1 cellular context compared by ENCODE assay signal in the genomic region with DNA sequence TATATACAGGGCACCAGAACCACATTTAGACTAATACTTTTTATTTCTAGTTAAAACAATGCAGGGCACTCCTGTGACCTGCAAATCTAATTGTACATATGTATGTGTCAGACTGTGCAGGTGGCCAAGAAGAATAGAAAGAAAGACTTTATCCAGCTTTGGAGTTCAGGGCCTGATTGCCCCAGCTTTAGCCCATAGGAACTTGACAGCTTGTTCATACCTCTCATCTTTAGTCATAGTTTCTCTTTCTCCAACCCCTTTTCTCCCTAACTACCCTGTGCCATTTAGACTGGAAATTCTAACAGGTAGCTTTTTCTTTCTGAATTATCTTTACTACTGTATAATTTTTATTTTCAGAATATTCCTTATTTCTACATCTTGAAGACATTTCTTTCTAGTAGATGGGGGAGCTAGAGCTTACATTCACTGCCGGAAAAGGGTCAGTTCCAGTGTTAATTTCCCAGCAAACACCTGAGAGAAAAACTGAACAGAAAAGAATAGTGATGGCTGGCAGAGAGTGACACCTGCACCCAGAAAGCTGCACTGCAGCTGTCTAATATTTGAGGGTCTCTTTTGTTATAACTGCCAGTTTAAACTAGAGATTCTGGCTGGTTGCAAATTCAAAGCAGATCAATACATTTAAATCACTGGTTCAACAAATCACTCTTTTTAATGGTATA.
TF ChIP-seq lines count a peak whose summit lies in the region.

No MANE protein-coding gene starts in this region.

TF ChIP-seq in WTC11, 78 proteins besides CTCF, POLR2A, EP300 and RAD21 (continued from another document):
- TF ChIP-seq, protein P1, sequence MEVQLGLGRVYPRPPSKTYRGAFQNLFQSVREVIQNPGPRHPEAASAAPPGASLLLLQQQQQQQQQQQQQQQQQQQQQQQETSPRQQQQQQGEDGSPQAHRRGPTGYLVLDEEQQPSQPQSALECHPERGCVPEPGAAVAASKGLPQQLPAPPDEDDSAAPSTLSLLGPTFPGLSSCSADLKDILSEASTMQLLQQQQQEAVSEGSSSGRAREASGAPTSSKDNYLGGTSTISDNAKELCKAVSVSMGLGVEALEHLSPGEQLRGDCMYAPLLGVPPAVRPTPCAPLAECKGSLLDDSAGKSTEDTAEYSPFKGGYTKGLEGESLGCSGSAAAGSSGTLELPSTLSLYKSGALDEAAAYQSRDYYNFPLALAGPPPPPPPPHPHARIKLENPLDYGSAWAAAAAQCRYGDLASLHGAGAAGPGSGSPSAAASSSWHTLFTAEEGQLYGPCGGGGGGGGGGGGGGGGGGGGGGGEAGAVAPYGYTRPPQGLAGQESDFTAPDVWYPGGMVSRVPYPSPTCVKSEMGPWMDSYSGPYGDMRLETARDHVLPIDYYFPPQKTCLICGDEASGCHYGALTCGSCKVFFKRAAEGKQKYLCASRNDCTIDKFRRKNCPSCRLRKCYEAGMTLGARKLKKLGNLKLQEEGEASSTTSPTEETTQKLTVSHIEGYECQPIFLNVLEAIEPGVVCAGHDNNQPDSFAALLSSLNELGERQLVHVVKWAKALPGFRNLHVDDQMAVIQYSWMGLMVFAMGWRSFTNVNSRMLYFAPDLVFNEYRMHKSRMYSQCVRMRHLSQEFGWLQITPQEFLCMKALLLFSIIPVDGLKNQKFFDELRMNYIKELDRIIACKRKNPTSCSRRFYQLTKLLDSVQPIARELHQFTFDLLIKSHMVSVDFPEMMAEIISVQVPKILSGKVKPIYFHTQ (CRISPR knock-in tag; IDR thresholded peaks at IDR 0.05) = no peak
- TF ChIP-seq HMGXB4 (CRISPR knock-in tag; IDR thresholded peaks at IDR 0.05) = no peak
- no peak for TF ChIP-seq TP53 (CRISPR knock-in tag; IDR thresholded peaks at IDR 0.05)
